Comparison of ENCODE assay signal across 17 cellular contexts in genomic region chr10:119274519-119275045, GRCh38.
DNase-seq lines count a peak whose midpoint lies in the region; ATAC-seq and TF ChIP-seq lines count a peak whose summit lies in the region.
"Had no signal": no experiment of that assay in that cellular context is flagged by ENCODE, and none has a peak within 500 bp of the region (broad histone marks: within the 10 kb centered on the region; RNA-seq: fewer than 3 reads in every experiment).

No MANE protein-coding gene starts in this region.

- H2AFZ ChIP-seq in OCI-LY3 (ENCODE audit: low read depth, low read length): no peak overlapping the region

- H3K9me3 ChIP-seq in OCI-LY3 (ENCODE audit: insufficient read depth, low read length) (no peaks in the 10 kb centered on the region), lower lobe of right lung (no peaks in the 10 kb centered on the region), transverse colon (no peaks in the 10 kb centered on the region)

- H3K27ac ChIP-seq in OCI-LY3 (ENCODE audit: low read length): no peak overlapping the region
- peak overlapping the region; percentile 41 for H3K27ac ChIP-seq in lower lobe of right lung
- H3K27ac ChIP-seq in transverse colon: peak overlapping the region; percentile 14 to 46 (median 31)
- no peak overlapping the region for H3K27ac ChIP-seq in foreskin keratinocyte
- H3K27ac ChIP-seq: C4-2B had no signal

- no peak for TF ChIP-seq POLR2A in transverse colon (IDR thresholded peaks at IDR 0.05)

- peak; percentile 45 for ATAC-seq in GM21447 (IDR thresholded peaks at IDR 0.05; ENCODE audit: unreplicated experiment)
- no peak for ATAC-seq in lower lobe of right lung
- no peak for ATAC-seq in foreskin keratinocyte
- ATAC-seq in GM21576 (IDR thresholded peaks at IDR 0.05; ENCODE audit: unreplicated experiment): no peak
- ATAC-seq: activated CD4-positive, alpha-beta T cell treated with anti-CD3 and anti-CD28 coated beads for 36 hours; esophagus mucosa; left cardiac atrium had no signal

- TF ChIP-seq CTCF in OCI-LY3 (IDR thresholded peaks at IDR 0.05; ENCODE audit: low read depth, low read length) (no peak), lower lobe of right lung (IDR thresholded peaks at IDR 0.05) (no peak), transverse colon (IDR thresholded peaks at IDR 0.05) (no peak), foreskin keratinocyte (conservative IDR thresholded peaks at IDR 0.05) (no peak)

- H3K4me3 ChIP-seq in OCI-LY3 (ENCODE audit: low read length): no peak overlapping the region
- no peak overlapping the region for H3K4me3 ChIP-seq in lower lobe of right lung
- no peak overlapping the region for H3K4me3 ChIP-seq in transverse colon

- 65% methylated on average over 4 of the region's 4 CpGs; no CpG with 5 or more reads in 1 of the 2 donors for WGBS in transverse colon (ENCODE audit: low coverage in 1 of 2), 2 donors

- intact Hi-C loops in lower lobe of right lung (cut with DNase I): no loop called here
- intact Hi-C loops in transverse colon (cut with DNase I; ENCODE audit: low total_unique reads): no loop called here

- in situ Hi-C loops in transverse colon (cut with MboI; ENCODE audit: low pct_ligation_motif_present in 1 of 4, low pct_unique_long_range_greater_than_20kb in 1 of 4, low sequenced_read_pairs in 3 of 4): no loop called here

- no peak for TF ChIP-seq EP300 in transverse colon (IDR thresholded peaks at IDR 0.05; ENCODE audit: low read depth)

- no peaks in the 10 kb centered on the region for H3K27me3 ChIP-seq in OCI-LY3 (ENCODE audit: low read depth, low read length)
- no peaks in the 10 kb centered on the region for H3K27me3 ChIP-seq in lower lobe of right lung (ENCODE audit: low read depth)
- H3K27me3 ChIP-seq in transverse colon: no peaks in the 10 kb centered on the region
- no peaks in the 10 kb centered on the region for H3K27me3 ChIP-seq in foreskin keratinocyte

- H3K4me1 ChIP-seq in OCI-LY3 (ENCODE audit: low read length) (peaks cover 13% of the 10 kb centered on the region), lower lobe of right lung (peaks cover 60% of the 10 kb centered on the region), transverse colon (peaks cover 18 to 33% (median 20%) of the 10 kb centered on the region in 4 donors), foreskin keratinocyte (peaks cover 9% of the 10 kb centered on the region)

- H3K9ac ChIP-seq in OCI-LY3 (ENCODE audit: low read length): no peak overlapping the region

- H3K4me2 ChIP-seq in OCI-LY3 (ENCODE audit: low read length): 0 out of 2 replicates have a peak overlapping the region, but pooled peaks have one; percentile 5

- H3K79me2 ChIP-seq in OCI-LY3 (ENCODE audit: low read length): no peaks in the 10 kb centered on the region

- DNase-seq in lower lobe of right lung: no peak
- no peak for DNase-seq in transverse colon
- no peak for DNase-seq in T1000 (lab: John Stamatoyannopoulos, UW)
- DNase-seq in foreskin keratinocyte: no peak
- DNase-seq: activated CD4-positive, alpha-beta T cell treated with anti-CD3 and anti-CD28 coated beads for 36 hours; activated CD8-positive, alpha-beta memory T cell treated with anti-CD3 and anti-CD28 coated beads, Interleukin-2, amount 50 U/mL, for 4 hours; activated naive CD4-positive, alpha-beta T cell treated with Interleukin-2 at 50 U/mL for 16 hours; dermis blood vessel endothelial cell; HCEC 1CT; hippocampal formation; left cardiac atrium; NCI-H1092 treated with DMSO at 0.1 percent for 48 hours had no signal

- H3K36me3 ChIP-seq in OCI-LY3 (replicated peaks; ENCODE audit: low read depth, low read length): no peaks in the 10 kb centered on the region
- H3K36me3 ChIP-seq in lower lobe of right lung: no peaks in the 10 kb centered on the region
- H3K36me3 ChIP-seq in transverse colon: no peaks in the 10 kb centered on the region

- H4K20me1 ChIP-seq in OCI-LY3 (ENCODE audit: insufficient read depth, low read length): no peaks in the 10 kb centered on the region

Comparison
In these comparisons a context has a peak if more than half of its experiments do, and no peak if none do; other contexts are left out.
1. H3K27ac ChIP-seq: peak in lower lobe of right lung (single experiment) and transverse colon (4 of 4); none in OCI-LY3 (single experiment) and foreskin keratinocyte (single experiment).